ENCODE assay signal across 1 cellular context in genomic region chr4:42844422-42844821, GRCh38.
TF ChIP-seq lines count a peak whose summit lies in the region.

No MANE protein-coding gene starts in this region.

TF ChIP-seq in GM12878, 131 proteins besides CTCF, POLR2A, EP300 and RAD21 (continued from another document):
- no peak for TF ChIP-seq WRNIP1 (IDR thresholded peaks at IDR 0.05; ENCODE audit: borderline replicate concordance, low read depth, low read length)
- TF ChIP-seq STAT1 (conservative IDR thresholded peaks at IDR 0.05), result no peak
- no peak for TF ChIP-seq MLLT1 (IDR thresholded peaks at IDR 0.05)
- TF ChIP-seq, protein P1, sequence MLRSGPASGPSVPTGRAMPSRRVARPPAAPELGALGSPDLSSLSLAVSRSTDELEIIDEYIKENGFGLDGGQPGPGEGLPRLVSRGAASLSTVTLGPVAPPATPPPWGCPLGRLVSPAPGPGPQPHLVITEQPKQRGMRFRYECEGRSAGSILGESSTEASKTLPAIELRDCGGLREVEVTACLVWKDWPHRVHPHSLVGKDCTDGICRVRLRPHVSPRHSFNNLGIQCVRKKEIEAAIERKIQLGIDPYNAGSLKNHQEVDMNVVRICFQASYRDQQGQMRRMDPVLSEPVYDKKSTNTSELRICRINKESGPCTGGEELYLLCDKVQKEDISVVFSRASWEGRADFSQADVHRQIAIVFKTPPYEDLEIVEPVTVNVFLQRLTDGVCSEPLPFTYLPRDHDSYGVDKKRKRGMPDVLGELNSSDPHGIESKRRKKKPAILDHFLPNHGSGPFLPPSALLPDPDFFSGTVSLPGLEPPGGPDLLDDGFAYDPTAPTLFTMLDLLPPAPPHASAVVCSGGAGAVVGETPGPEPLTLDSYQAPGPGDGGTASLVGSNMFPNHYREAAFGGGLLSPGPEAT (IDR thresholded peaks at IDR 0.05; ENCODE audit: low read depth), result no peak
- TF ChIP-seq RB1 (IDR thresholded peaks at IDR 0.05; ENCODE audit: borderline replicate concordance), result no peak
- no peak for TF ChIP-seq RCOR1 (conservative IDR thresholded peaks at IDR 0.05; ENCODE audit: low read depth, low read length)
- TF ChIP-seq RAD51 (IDR thresholded peaks at IDR 0.05), result no peak
- TF ChIP-seq DPF2 (IDR thresholded peaks at IDR 0.05), result no peak
- TF ChIP-seq MYB (IDR thresholded peaks at IDR 0.05; ENCODE audit: borderline replicate concordance, low read depth, low read length), result no peak
- no peak for TF ChIP-seq JUND (IDR thresholded peaks at IDR 0.05; ENCODE audit: low read depth, low read length)
- TF ChIP-seq NR2C1 (IDR thresholded peaks at IDR 0.05), result no peak
- TF ChIP-seq, protein P2, sequence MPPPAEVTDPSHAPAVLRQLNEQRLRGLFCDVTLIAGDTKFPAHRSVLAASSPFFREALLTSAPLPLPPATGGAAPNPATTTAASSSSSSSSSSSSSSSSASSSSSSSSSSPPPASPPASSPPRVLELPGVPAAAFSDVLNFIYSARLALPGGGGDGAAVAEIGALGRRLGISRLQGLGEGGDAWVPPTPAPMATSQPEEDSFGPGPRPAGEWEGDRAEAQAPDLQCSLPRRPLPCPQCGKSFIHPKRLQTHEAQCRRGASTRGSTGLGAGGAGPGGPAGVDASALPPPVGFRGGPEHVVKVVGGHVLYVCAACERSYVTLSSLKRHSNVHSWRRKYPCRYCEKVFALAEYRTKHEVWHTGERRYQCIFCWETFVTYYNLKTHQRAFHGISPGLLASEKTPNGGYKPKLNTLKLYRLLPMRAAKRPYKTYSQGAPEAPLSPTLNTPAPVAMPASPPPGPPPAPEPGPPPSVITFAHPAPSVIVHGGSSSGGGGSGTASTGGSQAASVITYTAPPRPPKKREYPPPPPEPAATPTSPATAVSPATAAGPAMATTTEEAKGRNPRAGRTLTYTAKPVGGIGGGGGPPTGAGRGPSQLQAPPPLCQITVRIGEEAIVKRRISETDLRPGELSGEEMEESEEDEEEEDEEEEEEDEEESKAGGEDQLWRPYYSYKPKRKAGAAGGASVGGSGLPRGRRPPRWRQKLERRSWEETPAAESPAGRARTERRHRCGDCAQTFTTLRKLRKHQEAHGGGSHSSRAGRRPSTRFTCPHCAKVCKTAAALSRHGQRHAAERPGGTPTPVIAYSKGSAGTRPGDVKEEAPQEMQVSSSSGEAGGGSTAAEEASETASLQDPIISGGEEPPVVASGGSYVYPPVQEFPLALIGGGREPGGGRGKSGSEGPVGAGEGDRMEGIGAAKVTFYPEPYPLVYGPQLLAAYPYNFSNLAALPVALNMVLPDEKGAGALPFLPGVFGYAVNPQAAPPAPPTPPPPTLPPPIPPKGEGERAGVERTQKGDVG (CRISPR knock-in tag; IDR thresholded peaks at IDR 0.05), result no peak
- TF ChIP-seq ZNF687 (IDR thresholded peaks at IDR 0.05), result no peak
- TF ChIP-seq PAX5 (IDR thresholded peaks at IDR 0.05; ENCODE audit: borderline replicate concordance, low read depth, low read length), result no peak
